Comparison of ENCODE assay signal across 28 cellular contexts in the genomic region with DNA sequence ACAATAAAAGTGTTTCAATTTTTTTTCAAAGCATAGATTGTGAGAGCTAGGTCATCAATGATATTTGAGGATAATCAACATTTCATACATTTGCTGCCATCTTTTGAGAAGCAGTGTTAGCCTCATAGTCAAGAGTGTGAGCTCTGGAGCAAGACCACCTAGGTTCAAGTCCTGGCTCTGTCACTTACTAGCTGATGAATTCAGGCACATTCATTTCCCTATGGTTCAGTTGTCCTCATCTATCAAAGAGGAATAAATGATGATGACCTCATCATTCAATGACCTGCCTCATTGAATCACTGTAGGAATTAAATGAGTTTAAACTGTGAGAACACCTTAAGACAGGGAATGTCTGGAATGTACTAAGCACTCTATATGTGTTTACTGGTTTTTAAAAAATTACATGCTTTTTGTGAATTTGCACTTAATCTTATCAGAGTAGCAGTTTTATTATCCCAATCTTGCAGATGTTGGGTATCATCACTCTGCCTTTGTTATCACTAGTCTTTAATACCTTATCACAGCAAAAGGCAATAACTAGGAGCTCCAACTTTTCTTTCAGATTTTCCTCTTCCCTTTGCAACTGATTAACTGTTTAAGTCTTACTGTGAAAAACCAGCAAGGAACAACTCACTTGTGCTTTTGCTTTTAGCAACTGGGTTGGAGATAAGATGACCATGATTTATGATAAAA. TPM values are rescaled to one million over a fixed set of nuclear protein-coding genes. Genes with fewer than 3 reads are reported as not detected.
"Had no signal": no experiment of that assay in that cellular context is flagged by ENCODE, and none has a peak within 500 bp of the region (broad histone marks: within the 10 kb centered on the region; RNA-seq: fewer than 3 reads in every experiment).

No MANE protein-coding gene starts in this region.

- H3K27ac ChIP-seq: ascending aorta, cardiac muscle cell, Peyer's patch, RWPE1 had no signal

- H3K9me3 Mint-ChIP-seq: activated naive CD4-positive, alpha-beta T cell treated with anti-CD3 and anti-CD28 coated beads, Interleukin-2, amount 50 U/mL, for 24 hours; activated T-cell treated with anti-CD3 and anti-CD28 coated beads, Interleukin-2, amount 50 U/mL, for 24 hours; activated T-helper 1 cell treated with anti-CD3 and anti-CD28 coated beads, Interleukin-12 subunit alpha, Interleukin-12 subunit beta, Interleukin-2, Interleukin-4 antibody, amounts not matched to agents 30 ng/mL and 10 ng/mL and 1 ng/mL, durations not matched to agents 14 hours and 24 hours and 36 hours; brain had no signal

- ATAC-seq: activated CD4-positive, CD25-positive, alpha-beta regulatory T cell treated with anti-CD3 and anti-CD28 coated beads, Interleukin-2, amount 50 U/mL, for 24 hours; activated CD8-positive, alpha-beta T cell treated with anti-CD3 and anti-CD28 coated beads, Interleukin-2, amount 10 ng/mL, durations not matched to agents 7 days and 5 days had no signal

- H3K27me3 Mint-ChIP-seq: brain had no signal

- H3K4me1 Mint-ChIP-seq: activated naive CD4-positive, alpha-beta T cell treated with anti-CD3 and anti-CD28 coated beads, Interleukin-2, amount 50 U/mL, for 24 hours had no signal

- H3K4me3 ChIP-seq: ascending aorta, cardiac muscle cell, Peyer's patch had no signal

- H3K27ac Mint-ChIP-seq: activated CD8-positive, alpha-beta T cell treated with anti-CD3 and anti-CD28 coated beads, Interleukin-2, amount 10 ng/mL, durations not matched to agents 7 days and 5 days; activated naive CD4-positive, alpha-beta T cell treated with anti-CD3 and anti-CD28 coated beads, Interleukin-2, amount 50 U/mL, for 24 hours; activated T-cell treated with anti-CD3 and anti-CD28 coated beads, Interleukin-2, amount 50 U/mL, for 24 hours; activated T-helper 1 cell treated with anti-CD3 and anti-CD28 coated beads, Interleukin-12 subunit alpha, Interleukin-12 subunit beta, Interleukin-2, Interleukin-4 antibody, amounts not matched to agents 30 ng/mL and 10 ng/mL and 1 ng/mL, durations not matched to agents 14 hours and 24 hours and 36 hours had no signal

- H3K36me3 Mint-ChIP-seq: activated naive CD4-positive, alpha-beta T cell treated with anti-CD3 and anti-CD28 coated beads, Interleukin-2, amount 50 U/mL, for 24 hours; brain had no signal

- H3K9me3 ChIP-seq: ascending aorta, Peyer's patch had no signal

- H3K4me3 Mint-ChIP-seq: activated CD8-positive, alpha-beta T cell treated with anti-CD3 and anti-CD28 coated beads, Interleukin-2, amount 10 ng/mL, durations not matched to agents 7 days and 5 days; activated naive CD4-positive, alpha-beta T cell treated with anti-CD3 and anti-CD28 coated beads, Interleukin-2, amount 50 U/mL, for 24 hours; activated T-cell treated with anti-CD3 and anti-CD28 coated beads, Interleukin-2, amount 50 U/mL, for 24 hours; activated T-helper 1 cell treated with anti-CD3 and anti-CD28 coated beads, Interleukin-12 subunit alpha, Interleukin-12 subunit beta, Interleukin-2, Interleukin-4 antibody, amounts not matched to agents 30 ng/mL and 10 ng/mL and 1 ng/mL, durations not matched to agents 14 hours and 24 hours and 36 hours had no signal

- H3K4me1 ChIP-seq: ascending aorta, Peyer's patch had no signal

- H3K27me3 ChIP-seq: ascending aorta, Peyer's patch had no signal

- H3K36me3 ChIP-seq: ascending aorta, cardiac muscle cell, Peyer's patch had no signal

- DNase-seq: activated CD4-positive, alpha-beta T cell treated with anti-CD3 and anti-CD28 coated beads for 4 hours; activated CD4-positive, alpha-beta T cell treated with anti-CD3 and anti-CD28 coated beads, Interleukin-2, amount 50 U/mL, for 4 hours; activated CD8-positive, alpha-beta T cell treated with anti-CD3 and anti-CD28 coated beads, Interleukin-2, amount 10 ng/mL, durations not matched to agents 7 days and 5 days; activated effector memory CD4-positive, alpha-beta T cell treated with Interleukin-2 at 50 U/mL for 16 hours; activated naive CD4-positive, alpha-beta T cell; activated T-cell treated with anti-CD3 and anti-CD28 coated beads, Interleukin-2, amount 50 U/mL, for 24 hours; amniotic stem cell; Karpas-422; MM.1S; NCI-H1105; NCI-H1436; NCI-H1694 treated with DMSO at 0.1 percent for 48 hours; NCI-H2029 treated with DMSO at 0.1 percent for 48 hours; NCI-H345; NCI-H510A treated with DMSO at 0.1 percent for 48 hours; NCI-H69; NK-92 treated with Interleukin-12 subunit alpha and Interleukin-12 subunit beta, amount 100 ng/mL, for 24 hours; Peyer's patch; Right ventricle myocardium superior; T-helper 2 cell; T1000 had no signal

RNA-seq across cellular contexts. Expression of gene SLC30A10, which starts 47.4 kb away (rescaled TPM):
- total RNA-seq: activated CD8-positive, alpha-beta T cell treated with anti-CD3 and anti-CD28 coated beads, Interleukin-2, amount 10 ng/mL, durations not matched to agents 7 days and 5 days; activated T-helper 1 cell treated with anti-CD3 and anti-CD28 coated beads, Interleukin-12 subunit alpha, Interleukin-12 subunit beta, Interleukin-2, Interleukin-4 antibody, amounts not matched to agents 30 ng/mL and 10 ng/mL and 1 ng/mL, durations not matched to agents 14 hours and 24 hours and 36 hours; ascending aorta had no signal
